In the genomic region with DNA sequence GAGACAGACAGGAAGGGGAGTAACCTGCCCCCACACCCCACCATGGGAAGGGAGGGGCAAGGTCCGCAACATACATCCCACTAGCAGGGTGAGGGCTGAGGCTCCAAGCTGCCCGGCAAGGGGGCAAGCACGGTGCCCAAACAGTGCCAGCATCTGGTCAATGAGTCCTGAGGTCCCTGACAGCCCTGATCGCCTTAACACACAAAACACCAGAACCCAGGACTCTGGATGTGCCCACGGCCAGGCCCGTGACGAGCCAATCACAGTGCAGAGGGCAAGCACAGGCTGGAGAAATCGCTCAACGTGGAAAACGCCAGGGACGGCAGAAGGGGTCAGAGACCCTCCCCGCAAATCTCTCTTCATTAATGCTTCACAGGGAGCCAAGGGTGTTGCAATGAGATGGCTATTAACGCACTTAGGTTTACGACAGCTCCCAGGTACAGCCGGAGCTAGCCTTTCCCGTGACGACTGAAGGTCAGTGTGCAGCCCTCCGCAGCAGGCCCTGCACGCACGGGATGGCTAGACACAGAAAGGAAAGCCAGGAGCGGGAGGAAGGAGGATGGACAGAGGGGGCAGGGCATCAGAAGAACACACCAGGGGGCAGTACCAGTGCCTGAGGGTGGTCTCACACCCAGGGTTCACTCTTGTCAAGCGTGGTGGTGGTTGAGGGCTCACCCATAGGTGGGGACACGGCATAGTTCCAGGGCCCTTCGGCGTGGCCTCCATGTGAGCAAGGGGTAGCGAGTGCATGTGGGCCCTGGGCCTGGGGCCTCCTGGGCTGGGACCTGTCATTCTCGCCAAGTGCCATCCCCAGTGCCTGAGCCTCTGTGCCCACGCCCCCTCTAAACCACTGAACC, we compare ENCODE assay signal across 19 cellular contexts.
DNase-seq lines count a peak whose midpoint lies in the region; TF ChIP-seq lines count a peak whose summit lies in the region.
"Had no signal": no experiment of that assay in that cellular context is flagged by ENCODE, and none has a peak within 500 bp of the region (broad histone marks: within the 10 kb centered on the region; RNA-seq: fewer than 3 reads in every experiment).

No MANE protein-coding gene starts in this region.

- no peak overlapping the region for H3K18ac ChIP-seq in H9 (ENCODE audit: insufficient read length, low read depth, low read length)

- no peak overlapping the region; a peak in 1 of 5 replicates for H3K4me3 Mint-ChIP-seq in H9
- no peak overlapping the region for H3K4me3 Mint-ChIP-seq in T-helper 2 cell treated with Interferon-gamma antibody and Interleukin-4, amounts not matched to agents 5 μg/mL and 100 μg/mL, for 36 hours
- H3K4me3 Mint-ChIP-seq: activated T-helper 17 cell treated with anti-CD3 and anti-CD28 coated beads, Interleukin-2, amount 50 U/mL, for 72 hours; memory B cell; T-helper 17 cell had no signal

- no peak overlapping the region for H3K9ac ChIP-seq in BLaER1
- no peak overlapping the region for H3K9ac ChIP-seq in H9 (ENCODE audit: extremely low read depth, insufficient read length, low read length)

- no peak overlapping the region for H3K56ac ChIP-seq in H9 (ENCODE audit: insufficient read length, low read depth, low read length)

- no peak overlapping the region for H2AFZ ChIP-seq in H9 (ENCODE audit: low read length)

- H3K14ac ChIP-seq in H9 (ENCODE audit: insufficient read depth, low read length), result no peak overlapping the region; the same call in 1 of the 2 replicates

- H3K27ac Mint-ChIP-seq in H9, result peak overlapping the region in 2 of 3 experiments; percentile 21 to 87; a peak in 3 of 7 replicates
- no peak overlapping the region for H3K27ac Mint-ChIP-seq in T-helper 2 cell treated with Interferon-gamma antibody and Interleukin-4, amounts not matched to agents 5 μg/mL and 100 μg/mL, for 36 hours
- H3K27ac Mint-ChIP-seq: activated T-helper 17 cell treated with anti-CD3 and anti-CD28 coated beads, Interleukin-2, amount 50 U/mL, for 72 hours; memory B cell; T-helper 17 cell had no signal

- H3K36me3 Mint-ChIP-seq in H9 (ENCODE audit: insufficient read depth in 1 of 3, low read depth in 3 of 3), result peaks cover 7 to 12% (median 9%) of the 10 kb centered on the region in 3 experiments; a peak in 4 of 7 replicates
- no peaks in the 10 kb centered on the region for H3K36me3 Mint-ChIP-seq in T-helper 2 cell treated with Interferon-gamma antibody and Interleukin-4, amounts not matched to agents 5 μg/mL and 100 μg/mL, for 36 hours (ENCODE audit: low read depth)

- H3K4me1 Mint-ChIP-seq in H9, result peaks cover 0 to 2% of the 10 kb centered on the region in 2 experiments; a peak in 1 of 4 replicates
- H3K4me1 Mint-ChIP-seq in T-helper 2 cell treated with Interferon-gamma antibody and Interleukin-4, amounts not matched to agents 5 μg/mL and 100 μg/mL, for 36 hours (ENCODE audit: low read depth), result no peaks in the 10 kb centered on the region
- H3K4me1 Mint-ChIP-seq: activated T-helper 17 cell treated with anti-CD3 and anti-CD28 coated beads, Interleukin-2, amount 50 U/mL, for 72 hours; memory B cell had no signal

- intact Hi-C loops in posterior vena cava (cut with DNase I), result no loop called here

- peaks cover 15% of the 10 kb centered on the region for H3K27me3 ChIP-seq in BLaER1
- H3K27me3 ChIP-seq in H9 (ENCODE audit: insufficient read depth, low read length), result no peaks in the 10 kb centered on the region
- no peaks in the 10 kb centered on the region for H3K27me3 ChIP-seq in right atrium auricular region
- H3K27me3 ChIP-seq: esophagus squamous epithelium, stomach, vagina had no signal

- H3K36me3 ChIP-seq in BLaER1, result peaks cover 63% of the 10 kb centered on the region
- H3K36me3 ChIP-seq in right atrium auricular region, result no peaks in the 10 kb centered on the region
- H3K36me3 ChIP-seq: vagina had no signal

- H3K4me3 ChIP-seq in BLaER1, result no peak overlapping the region
- H3K4me3 ChIP-seq in right atrium auricular region, result no peak overlapping the region
- H3K4me3 ChIP-seq: esophagus squamous epithelium, stomach, vagina had no signal

- H3T11ph ChIP-seq in H9 (ENCODE audit: low read length), result no peak overlapping the region

- no peak overlapping the region for H2BK20ac ChIP-seq in H9 (ENCODE audit: low read depth, low read length, poor library complexity, severe bottlenecking)

- H4K91ac ChIP-seq in H9 (ENCODE audit: insufficient read length, low read depth, low read length), result no peak overlapping the region

- TF ChIP-seq CTCF in H9 (conservative IDR thresholded peaks at IDR 0.05) (no peak), right atrium auricular region (IDR thresholded peaks at IDR 0.05) (no peak)

- H3K9me3 Mint-ChIP-seq in H9, result 0 out of 5 replicates have a peak, but pooled peaks cover 0 to 4% of the 10 kb centered on the region in 2 experiments
- no peaks in the 10 kb centered on the region for H3K9me3 Mint-ChIP-seq in T-helper 2 cell treated with Interferon-gamma antibody and Interleukin-4, amounts not matched to agents 5 μg/mL and 100 μg/mL, for 36 hours
- H3K9me3 Mint-ChIP-seq: activated T-helper 17 cell treated with anti-CD3 and anti-CD28 coated beads, Interleukin-2, amount 50 U/mL, for 72 hours; memory B cell had no signal

- no peak overlapping the region for H2BK15ac ChIP-seq in H9 (ENCODE audit: low read depth, low read length)

- H3K4ac ChIP-seq in H9 (ENCODE audit: low read depth, low read length), result no peak overlapping the region

- H3K9me3 ChIP-seq in BLaER1 (no peaks in the 10 kb centered on the region), H9 (ENCODE audit: control insufficient read depth, low read depth, low read length) (no peaks in the 10 kb centered on the region), right atrium auricular region (no peaks in the 10 kb centered on the region)
- H3K9me3 ChIP-seq: esophagus squamous epithelium, stomach, vagina had no signal

- DNase-seq in H9 (no peak), right atrium auricular region (ENCODE audit: low spot score) (no peak), posterior vena cava (ENCODE audit: low spot score) (peak; percentile 76), amniotic stem cell (lab: John Stamatoyannopoulos, UW) (no peak), inferior parietal cortex (ENCODE audit: extremely low spot score) (no peak)
- DNase-seq in T-helper 2 cell treated with Interferon-gamma antibody and Interleukin-4, amounts not matched to agents 5 μg/mL and 100 μg/mL, for 36 hours (ENCODE audit: low spot score), result no peak
- DNase-seq: activated CD8-positive, alpha-beta memory T cell treated with anti-CD3 and anti-CD28 coated beads for 24 hours; effector CD8-positive, alpha-beta T cell; esophagus squamous epithelium; Kasumi-1; NCI-H1417 treated with DMSO at 0.1 percent for 48 hours; NCI-H526 treated with DMSO at 0.1 percent for 48 hours; SIG-M5 had no signal

- peaks cover 4% of the 10 kb centered on the region for H3K23me2 ChIP-seq in H9 (ENCODE audit: insufficient read length, low read depth, low read length, poor library complexity, severe bottlenecking)

- peak overlapping the region; percentile 91 for H3K4me2 ChIP-seq in BLaER1
- no peak overlapping the region for H3K4me2 ChIP-seq in H9 (ENCODE audit: insufficient read depth, insufficient read length, low read length)

- peaks cover 100% of the 10 kb centered on the region for H4K20me1 ChIP-seq in BLaER1
- H4K20me1 ChIP-seq in H9 (ENCODE audit: control insufficient read depth, insufficient read depth, insufficient read length), result no peaks in the 10 kb centered on the region

- no peak overlapping the region for H3K23ac ChIP-seq in H9 (ENCODE audit: insufficient read length, low read depth, low read length)

- H3K27me3 Mint-ChIP-seq in H9 (ENCODE audit: low read depth), result no peaks in the 10 kb centered on the region; the same call in 1 of the 2 replicates
- no peaks in the 10 kb centered on the region for H3K27me3 Mint-ChIP-seq in T-helper 2 cell treated with Interferon-gamma antibody and Interleukin-4, amounts not matched to agents 5 μg/mL and 100 μg/mL, for 36 hours (ENCODE audit: low read depth)
- H3K27me3 Mint-ChIP-seq: activated T-helper 17 cell treated with anti-CD3 and anti-CD28 coated beads, Interleukin-2, amount 50 U/mL, for 72 hours; memory B cell; T-helper 17 cell had no signal

- WGBS in H9 (ENCODE audit: extremely low coverage, insufficient read length, low lambda C conversion rate), result no CpG with 5 or more reads among the region's 28 CpGs

- H3K79me1 ChIP-seq in H9 (ENCODE audit: insufficient read depth, low read depth, low read length, poor library complexity, severe bottlenecking), result no peaks in the 10 kb centered on the region

- no peak overlapping the region for H2BK12ac ChIP-seq in H9 (ENCODE audit: insufficient read length, low read depth, low read length)

- no peak overlapping the region for H2BK120ac ChIP-seq in H9 (ENCODE audit: low read depth, low read length, poor library complexity, severe bottlenecking)

- H3K4me1 ChIP-seq in BLaER1 (peaks cover 79% of the 10 kb centered on the region), H9 (ENCODE audit: insufficient read depth, low read length) (no peaks in the 10 kb centered on the region), right atrium auricular region (peaks cover 0 to 49% of the 10 kb centered on the region in 2 donors)
- H3K4me1 ChIP-seq: esophagus squamous epithelium had no signal

- no peak overlapping the region for H4K5ac ChIP-seq in H9 (ENCODE audit: insufficient read length, low read depth, low read length)

- H2AK5ac ChIP-seq in H9 (ENCODE audit: insufficient read length, low read length), result no peak overlapping the region

- H3K27ac ChIP-seq in BLaER1, result no peak overlapping the region
- H3K27ac ChIP-seq in H9 (ENCODE audit: insufficient read length, low read depth, low read length), result no peak overlapping the region
- H3K27ac ChIP-seq in right atrium auricular region, result peak overlapping the region; percentile 47 to 89
- H3K27ac ChIP-seq: esophagus squamous epithelium, stomach, vagina had no signal

- no peak overlapping the region for H2BK5ac ChIP-seq in H9 (ENCODE audit: insufficient read length, low read length)

- H3K79me2 ChIP-seq in H9 (ENCODE audit: insufficient read depth, low read length), result no peaks in the 10 kb centered on the region

- H4K8ac ChIP-seq in H9 (replicated peaks; ENCODE audit: insufficient read length, low read depth, low read length), result no peak overlapping the region

Comparison
In these comparisons a context has a peak if more than half of its experiments do, and no peak if none do; other contexts are left out.
1. H3K27ac ChIP-seq: peak in right atrium auricular region (2 of 2); none in BLaER1 (single experiment) and H9 (single experiment).